Comparison of ENCODE assay signal across 20 cellular contexts in genomic region chr11:33859306-33859705, GRCh38. TPM values are rescaled to one million over a fixed set of nuclear protein-coding genes. Genes with fewer than 3 reads are reported as not detected.
"Had no signal": no experiment of that assay in that cellular context is flagged by ENCODE, and none has a peak within 500 bp of the region (broad histone marks: within the 10 kb centered on the region; RNA-seq: fewer than 3 reads in every experiment).

No MANE protein-coding gene starts in this region.

- H3K36me3 ChIP-seq: SJSA1 had no signal

- H3K9me3 ChIP-seq: SJSA1 had no signal

- FAIRE-seq: RCC 7860 had no signal

- DNase-seq: Kasumi-1, KG1, MM.1S, NCI-H1092 treated with DMSO at 0.1 percent for 48 hours, NCI-H1436, NCI-H187, NCI-H2029, NCI-H2081 treated with DMSO at 0.1 percent for 48 hours, NCI-H2171, NCI-H226, NCI-H446, NCI-H510A, NCI-H524 treated with DMSO at 0.1 percent for 48 hours, NCI-H774, Right ventricle myocardium superior, RPMI8226, SIG-M5 had no signal

- H3K4me1 ChIP-seq: SJSA1 had no signal

- H3K27ac ChIP-seq: SJSA1 had no signal

- H3K4me3 ChIP-seq: SJSA1, SK-N-MC had no signal

RNA-seq across cellular contexts. Expression of gene LMO2, which starts 32.6 kb away (rescaled TPM):
- total RNA-seq: SJSA1 had no signal
